In genomic region chr1:197130677-197131304, GRCh38 we compare ENCODE assay signal across 15 cellular contexts. TPM values are rescaled to one million over a fixed set of nuclear protein-coding genes. Genes with fewer than 3 reads are reported as not detected.
DNase-seq lines count a peak whose midpoint lies in the region; ATAC-seq and TF ChIP-seq lines count a peak whose summit lies in the region.
"Had no signal": no experiment of that assay in that cellular context is flagged by ENCODE, and none has a peak within 500 bp of the region (broad histone marks: within the 10 kb centered on the region; RNA-seq: fewer than 3 reads in every experiment).

No MANE protein-coding gene starts in this region.

- peaks cover 5% of the 10 kb centered on the region for H3K4me1 ChIP-seq in mesenchymal stem cell (ENCODE audit: control insufficient read depth, insufficient read depth, low read depth, low read length)
- H3K4me1 ChIP-seq: parathyroid adenoma, upper lobe of right lung had no signal

- no peak overlapping the region for H2BK5ac ChIP-seq in mesenchymal stem cell (ENCODE audit: low read depth, low read length, poor library complexity, severe bottlenecking)

- no peak overlapping the region for H2BK15ac ChIP-seq in mesenchymal stem cell (ENCODE audit: low read depth, poor library complexity, severe bottlenecking)

- H3K9me3 ChIP-seq in mesenchymal stem cell (ENCODE audit: control insufficient read depth, low read length): no peaks in the 10 kb centered on the region
- H3K9me3 ChIP-seq: upper lobe of right lung had no signal

- no peaks in the 10 kb centered on the region for H3K27me3 ChIP-seq in mesenchymal stem cell (ENCODE audit: control insufficient read depth in 1 of 2, insufficient read depth in 1 of 2, low read length in 2 of 2)
- H3K27me3 ChIP-seq: upper lobe of right lung had no signal

- no peak overlapping the region for H2BK120ac ChIP-seq in mesenchymal stem cell (ENCODE audit: low read depth, low read length)

- no peak overlapping the region for H4K8ac ChIP-seq in mesenchymal stem cell (ENCODE audit: low read length)

- H2BK12ac ChIP-seq in mesenchymal stem cell (ENCODE audit: low read length in 2 of 2): no peak overlapping the region

- H3K4me3 Mint-ChIP-seq in chondrocyte (ENCODE audit: unreplicated experiment): no peak overlapping the region
- H3K4me3 Mint-ChIP-seq: B cell had no signal

- no peak overlapping the region for H3K4ac ChIP-seq in mesenchymal stem cell (ENCODE audit: low read depth in 1 of 2, low read length in 2 of 2)

- no peak overlapping the region for H2AK5ac ChIP-seq in mesenchymal stem cell (ENCODE audit: low read length, severe bottlenecking)

- no peak overlapping the region for H2AFZ ChIP-seq in mesenchymal stem cell (ENCODE audit: low read depth, low read length)
- H2AFZ ChIP-seq: parathyroid adenoma had no signal

- H3K4me1 Mint-ChIP-seq in chondrocyte (ENCODE audit: low read depth): peaks cover 26% of the 10 kb centered on the region
- H3K4me1 Mint-ChIP-seq: B cell had no signal

- no peak overlapping the region for H3K14ac ChIP-seq in mesenchymal stem cell (ENCODE audit: low read length in 2 of 2)

- WGBS in mesenchymal stem cell: no CpG with 5 or more reads among the region's 2 CpGs

- ATAC-seq in GM18870 (IDR thresholded peaks at IDR 0.05; ENCODE audit: unreplicated experiment): no peak
- ATAC-seq: upper lobe of right lung had no signal

- H3K4me2 ChIP-seq in mesenchymal stem cell (ENCODE audit: low read length, poor library complexity, severe bottlenecking): no peak overlapping the region

- TF ChIP-seq CTCF in chondrocyte (IDR thresholded peaks at IDR 0.05): peak; percentile 32

- no peak overlapping the region for H3K4me3 ChIP-seq in mesenchymal stem cell (ENCODE audit: insufficient read depth in 1 of 2, low read depth in 1 of 2, low read length in 2 of 2)
- H3K4me3 ChIP-seq: upper lobe of right lung had no signal

- DNase-seq in AG08395 (ENCODE audit: low spot score) (peak; percentile 43), LHCN-M2 (ENCODE audit: low read depth) (peak; percentile 46), chondrocyte (ENCODE audit: low spot score) (no peak), mesenchymal stem cell (peak; percentile 24), pons (ENCODE audit: low spot score) (no peak), activated gamma-delta T cell (lab: John Stamatoyannopoulos, UW) (no peak), DMS79 (lab: John Stamatoyannopoulos, UW) (no peak)
- DNase-seq: activated CD4-positive, CD25-positive, alpha-beta regulatory T cell treated with anti-CD3 and anti-CD28 coated beads, Interleukin-2, amount 50 U/mL, for 72 hours; amniotic stem cell; DND-41; stimulated activated CD4-positive, alpha-beta T cell treated with anti-CD3 and anti-CD28 coated beads, Interleukin-1b, Interleukin-23, amount 100 ng/mL, for 48 hours; upper lobe of right lung had no signal

- no peak overlapping the region for H3K23ac ChIP-seq in mesenchymal stem cell (ENCODE audit: low read length in 2 of 2)

- no peaks in the 10 kb centered on the region for H3K9me3 Mint-ChIP-seq in chondrocyte (ENCODE audit: low read depth)

- no peak overlapping the region for H4K91ac ChIP-seq in mesenchymal stem cell (ENCODE audit: low read length)

- H3K27me3 Mint-ChIP-seq in chondrocyte (ENCODE audit: low read depth): no peaks in the 10 kb centered on the region
- H3K27me3 Mint-ChIP-seq: B cell had no signal

- peaks cover 0 to 6% of the 10 kb centered on the region in 2 experiments for H3K36me3 ChIP-seq in mesenchymal stem cell (ENCODE audit: control insufficient read depth in 1 of 2, insufficient read depth in 2 of 2, low read depth in 1 of 2, low read length in 2 of 2)
- H3K36me3 ChIP-seq: upper lobe of right lung had no signal

- H3K27ac Mint-ChIP-seq in chondrocyte (ENCODE audit: unreplicated experiment): peak overlapping the region; percentile 66
- H3K27ac Mint-ChIP-seq: B cell had no signal

- H3K9ac ChIP-seq in mesenchymal stem cell (ENCODE audit: low read length): peak overlapping the region; percentile 64
- H3K9ac ChIP-seq: parathyroid adenoma had no signal

- no peak overlapping the region for H3K18ac ChIP-seq in mesenchymal stem cell (ENCODE audit: low read depth in 1 of 2, low read length in 2 of 2)

- no peaks in the 10 kb centered on the region for H3K36me3 Mint-ChIP-seq in chondrocyte (ENCODE audit: low read depth)

- peaks cover 8% of the 10 kb centered on the region for H3K79me1 ChIP-seq in mesenchymal stem cell (replicated peaks; ENCODE audit: low read length, poor library complexity, severe bottlenecking)

- H3K27ac ChIP-seq in mesenchymal stem cell (ENCODE audit: low read length, poor library complexity, severe bottlenecking): peak overlapping the region; percentile 91
- H3K27ac ChIP-seq: parathyroid adenoma, upper lobe of right lung had no signal

RNA-seq across cellular contexts. Expression of gene ASPM, which starts 15.7 kb away (rescaled TPM):
- total RNA-seq in LHCN-M2 (2014; rRNA removed) (70.1 and 76.5 TPM in 2 replicates), chondrocyte (4.7 to 7.2 TPM (median 6.6 TPM) in 3 replicates)
- polyA plus RNA-seq in LHCN-M2 (2012): 4.8 TPM
- 2.0 TPM for polyA plus RNA-seq in mesenchymal stem cell (2013, experiment 1 of 2)
- polyA plus RNA-seq in mesenchymal stem cell (2013, experiment 2 of 2): 1.8 TPM

Comparison
In these comparisons a context has a peak if more than half of its experiments do, and no peak if none do; other contexts are left out.
1. DNase-seq: peak in AG08395 (single experiment), LHCN-M2 (single experiment) and mesenchymal stem cell (single experiment); none in chondrocyte (single experiment), pons (single experiment), activated gamma-delta T cell (single experiment) and DMS79 (single experiment).